In the genomic region with DNA sequence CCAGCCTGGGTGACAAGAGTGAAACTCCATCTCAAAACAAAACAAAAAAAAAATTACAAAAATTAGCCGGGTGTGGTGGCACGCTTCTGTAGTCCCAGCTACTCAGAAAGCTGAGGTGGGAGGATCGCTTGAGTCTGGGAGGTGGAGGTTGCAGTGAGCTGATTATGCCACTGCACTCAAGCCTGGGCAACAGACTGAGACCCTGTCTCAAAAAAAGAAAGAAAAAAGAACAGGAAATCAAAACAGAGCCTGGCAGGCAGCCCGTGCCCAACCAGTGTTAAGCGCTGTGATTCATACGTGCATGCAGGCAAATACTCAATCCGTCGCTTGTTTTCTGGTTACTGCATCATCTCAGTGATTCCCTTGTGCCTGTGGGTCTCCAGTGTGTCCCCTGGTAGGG, we compare ENCODE assay signal across 15 cellular contexts. TPM values are rescaled to one million over a fixed set of nuclear protein-coding genes. Genes with fewer than 3 reads are reported as not detected.
DNase-seq lines count a peak whose midpoint lies in the region; ATAC-seq and TF ChIP-seq lines count a peak whose summit lies in the region.
"Had no signal": no experiment of that assay in that cellular context is flagged by ENCODE, and none has a peak within 500 bp of the region (broad histone marks: within the 10 kb centered on the region; RNA-seq: fewer than 3 reads in every experiment).

No MANE protein-coding gene starts in this region.

- H3K27ac Mint-ChIP-seq in T-helper 17 cell, result peak overlapping the region; percentile 93

- H3K4me3 ChIP-seq in fibroblast of mammary gland (ENCODE audit: control insufficient read depth, low read depth, low read length) (no peak overlapping the region), thoracic aorta (no peak overlapping the region)
- H3K4me3 ChIP-seq: cardiac muscle cell, psoas muscle had no signal

- H3K27ac ChIP-seq in thoracic aorta, result peak overlapping the region; percentile 20 to 70
- H3K27ac ChIP-seq: cardiac muscle cell, psoas muscle had no signal

- TF ChIP-seq CTCF in fibroblast of mammary gland (conservative IDR thresholded peaks at IDR 0.05; ENCODE audit: control insufficient read depth, insufficient read depth, low read depth, low read length), result no peak
- no peak for TF ChIP-seq CTCF in thoracic aorta (IDR thresholded peaks at IDR 0.05)

- H3K27me3 ChIP-seq in thoracic aorta (replicated peaks; ENCODE audit: insufficient read depth), result no peaks in the 10 kb centered on the region
- H3K27me3 ChIP-seq: BE2C, cardiac muscle cell had no signal

- peaks cover 60% of the 10 kb centered on the region for H3K36me3 ChIP-seq in thoracic aorta
- H3K36me3 ChIP-seq: cardiac muscle cell had no signal

- peaks cover 15% of the 10 kb centered on the region for H3K36me3 Mint-ChIP-seq in T-helper 17 cell (ENCODE audit: low read depth)

- peak overlapping the region; percentile 52 for H3K4me3 Mint-ChIP-seq in T-helper 17 cell

- no peaks in the 10 kb centered on the region for H3K9me3 ChIP-seq in T-helper 17 cell (ENCODE audit: control insufficient read depth, low read length, poor library complexity, severe bottlenecking)
- no peaks in the 10 kb centered on the region for H3K9me3 ChIP-seq in thoracic aorta
- H3K9me3 ChIP-seq: BE2C, psoas muscle had no signal

- ATAC-seq in T-helper 17 cell (no peak), thoracic aorta (ENCODE audit: insufficient number of reproducible peaks, low FRiP score, low read depth) (no peak)
- ATAC-seq: HCT116, psoas muscle had no signal

- DNase-seq in activated naive CD4-positive, alpha-beta T cell treated with Interleukin-2 at 50 U/mL for 16 hours, result peak; percentile 4
- no peak for DNase-seq in activated naive CD4-positive, alpha-beta T cell treated with anti-CD3 and anti-CD28 coated beads, Interleukin-2, amount 50 U/mL, for 16 hours
- DNase-seq in T-helper 17 cell (no peak), fibroblast of mammary gland (ENCODE audit: low read depth) (peak; percentile 45), thoracic aorta (ENCODE audit: low spot score) (no peak), NCI-H1105 (lab: John Stamatoyannopoulos, UW) (no peak), AG08396 (ENCODE audit: low spot score) (no peak), HuH-7.5 (ENCODE audit: low spot score) (no peak)
- DNase-seq: BE2C; NCI-H1694 treated with DMSO at 0.1 percent for 48 hours; psoas muscle; SHP77 treated with DMSO at 0.1 percent for 48 hours; stimulated activated CD4-positive, alpha-beta T cell treated with anti-CD3 and anti-CD28 coated beads, Interleukin-1b, Interleukin-23, amount 100 ng/mL, for 48 hours had no signal

- H3K27me3 Mint-ChIP-seq in T-helper 17 cell, result no peaks in the 10 kb centered on the region

- peaks cover 0 to 20% of the 10 kb centered on the region in 2 donors for H3K4me1 ChIP-seq in thoracic aorta (ENCODE audit: control insufficient read depth in 1 of 2, low read depth in 2 of 2)
- H3K4me1 ChIP-seq: BE2C had no signal

- H3K4me1 Mint-ChIP-seq in T-helper 17 cell, result peaks cover 24% of the 10 kb centered on the region

RNA-seq across cellular contexts. Expression of a gene that starts 18.2 kb away (rescaled TPM):
- total RNA-seq in T-helper 17 cell, result 100 to 1,000 TPM; 276 to 284 TPM
- 10 to 100 TPM; 77.4 to 81.6 TPM for total RNA-seq in thoracic aorta

RNA-seq across cellular contexts. Expression of a gene that starts 19.7 kb away (rescaled TPM):
- total RNA-seq in T-helper 17 cell, result 1,000 to 10,000 TPM; 1,097 to 1,799 TPM
- 100 to 1,000 TPM; 199 to 281 TPM for total RNA-seq in thoracic aorta

RNA-seq across cellular contexts. Expression of a gene that starts 32.2 kb away (rescaled TPM):
- total RNA-seq in T-helper 17 cell (100 to 1,000 TPM; 163 to 202 TPM), thoracic aorta (100 to 1,000 TPM in 1 of 2 donors, 10 to 100 TPM in 1; 93.8 to 139 TPM)

Comparison
In these comparisons a context has a peak if more than half of its experiments do, and no peak if none do; other contexts are left out.
1. DNase-seq: peak in activated naive CD4-positive, alpha-beta T cell treated with Interleukin-2 at 50 U/mL for 16 hours (single experiment) and fibroblast of mammary gland (single experiment); none in activated naive CD4-positive, alpha-beta T cell treated with anti-CD3 and anti-CD28 coated beads, Interleukin-2, amount 50 U/mL, for 16 hours (single experiment), T-helper 17 cell (0 of 3), thoracic aorta (single experiment), NCI-H1105 (single experiment), AG08396 (single experiment) and HuH-7.5 (single experiment).